10 cellular contexts compared by ENCODE assay signal in the genomic region with DNA sequence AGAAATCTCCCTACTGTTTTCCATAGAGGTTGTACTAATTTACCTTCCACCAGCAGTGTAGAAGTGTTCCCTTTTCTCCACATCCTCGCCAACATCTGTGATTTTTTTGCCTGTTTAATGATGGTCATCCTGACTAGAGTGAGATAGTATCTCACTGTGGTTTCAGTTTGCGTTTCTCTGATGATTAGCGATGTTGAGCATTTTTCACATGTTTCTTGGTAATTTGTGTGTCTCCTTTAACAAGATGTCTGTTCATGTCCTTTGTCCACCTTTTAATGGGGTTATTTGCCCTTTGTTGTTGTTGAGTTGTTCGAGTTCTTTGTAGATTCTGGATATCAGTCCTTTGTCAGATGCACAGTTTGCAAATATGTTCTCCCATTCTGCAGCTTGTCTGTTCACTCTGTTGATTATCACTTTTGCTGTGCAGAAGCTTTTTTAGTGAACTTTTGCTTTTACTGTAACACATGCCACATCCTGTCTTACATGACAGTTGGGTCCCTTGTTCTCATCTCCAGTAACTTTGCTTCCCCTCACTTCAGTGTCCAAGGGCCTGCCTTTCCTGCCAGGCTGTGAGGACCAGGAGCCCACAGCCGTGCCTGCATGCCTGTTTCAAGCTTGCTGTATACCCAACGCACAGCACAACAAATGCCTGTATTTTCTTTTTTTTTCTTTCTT.
DNase-seq lines count a peak whose midpoint lies in the region; ATAC-seq, FAIRE-seq and TF ChIP-seq lines count a peak whose summit lies in the region.
"Had no signal": no experiment of that assay in that cellular context is flagged by ENCODE, and none has a peak within 500 bp of the region (broad histone marks: within the 10 kb centered on the region; RNA-seq: fewer than 3 reads in every experiment).

No MANE protein-coding gene starts in this region.

- no peak for FAIRE-seq in frontal cortex (lab: Jason Lieb, UNC)

- H3K36me3 ChIP-seq in DOHH2 (ENCODE audit: control insufficient read depth, low read length): no peaks in the 10 kb centered on the region
- no peaks in the 10 kb centered on the region for H3K36me3 ChIP-seq in heart right ventricle

- no peaks in the 10 kb centered on the region for H3K36me3 Mint-ChIP-seq in activated naive CD4-positive, alpha-beta T cell treated with anti-CD3 and anti-CD28 coated beads, Interleukin-2, amount 50 U/mL, for 24 hours
- H3K36me3 Mint-ChIP-seq: brain had no signal

- no peaks in the 10 kb centered on the region for H3K27me3 Mint-ChIP-seq in activated naive CD4-positive, alpha-beta T cell treated with anti-CD3 and anti-CD28 coated beads, Interleukin-2, amount 50 U/mL, for 24 hours

- H3K4me1 ChIP-seq in DOHH2 (ENCODE audit: control insufficient read depth, low read length) (peaks cover 39% of the 10 kb centered on the region), heart right ventricle (peaks cover 6 to 45% (median 22%) of the 10 kb centered on the region in 9 donors)

- H3K79me2 ChIP-seq in DOHH2 (ENCODE audit: control insufficient read depth, low read length): no peaks in the 10 kb centered on the region

- no peaks in the 10 kb centered on the region for H3K9me2 ChIP-seq in DOHH2 (replicated peaks; ENCODE audit: control insufficient read depth, low read length)

- no peaks in the 10 kb centered on the region for H4K20me1 ChIP-seq in DOHH2 (ENCODE audit: control insufficient read depth, insufficient read depth, low read depth, low read length)

- 66 to 73% methylated on average over 6 of the region's 6 CpGs for WGBS in heart right ventricle, 2 donors

- H3K27ac ChIP-seq in DOHH2 (ENCODE audit: low read depth, low read length): no peak overlapping the region
- H3K27ac ChIP-seq in heart right ventricle: peak overlapping the region in 1 of 10 donors; percentile 13

- peak overlapping the region; percentile 20 for H3K27ac Mint-ChIP-seq in activated naive CD4-positive, alpha-beta T cell treated with anti-CD3 and anti-CD28 coated beads, Interleukin-2, amount 50 U/mL, for 24 hours

- peaks cover 37% of the 10 kb centered on the region for H3K4me1 Mint-ChIP-seq in activated naive CD4-positive, alpha-beta T cell treated with anti-CD3 and anti-CD28 coated beads, Interleukin-2, amount 50 U/mL, for 24 hours

- no peaks in the 10 kb centered on the region for H3K9me3 Mint-ChIP-seq in activated naive CD4-positive, alpha-beta T cell treated with anti-CD3 and anti-CD28 coated beads, Interleukin-2, amount 50 U/mL, for 24 hours

- TF ChIP-seq CTCF in DOHH2 (IDR thresholded peaks at IDR 0.05; ENCODE audit: low read depth, low read length, poor library complexity, severe bottlenecking): no peak
- no peak for TF ChIP-seq CTCF in GM20000 (IDR thresholded peaks at IDR 0.05; ENCODE audit: extremely low read depth, missing control alignments)
- TF ChIP-seq CTCF in heart right ventricle (IDR thresholded peaks at IDR 0.05): no peak

- H3K9me3 ChIP-seq in DOHH2 (ENCODE audit: control insufficient read depth, insufficient read depth, low read length) (no peaks in the 10 kb centered on the region), heart right ventricle (peaks cover 0 to 7% (median 0%) of the 10 kb centered on the region in 11 donors)

- H3K4me2 ChIP-seq in DOHH2 (ENCODE audit: low read length): peak overlapping the region; percentile 53

- H3K27me3 ChIP-seq in DOHH2 (ENCODE audit: control insufficient read depth, low read length) (peaks cover 21% of the 10 kb centered on the region), heart right ventricle (no peaks in the 10 kb centered on the region)

- H3K4me3 ChIP-seq in DOHH2 (ENCODE audit: low read length): peak overlapping the region; percentile 30
- H3K4me3 ChIP-seq in heart right ventricle: no peak overlapping the region

- H3K4me3 Mint-ChIP-seq in activated naive CD4-positive, alpha-beta T cell treated with anti-CD3 and anti-CD28 coated beads, Interleukin-2, amount 50 U/mL, for 24 hours: peak overlapping the region; percentile 56
- H3K4me3 Mint-ChIP-seq: brain had no signal

- H3F3A ChIP-seq in DOHH2 (ENCODE audit: control insufficient read depth, insufficient read depth): peaks cover 4% of the 10 kb centered on the region

- DNase-seq in GM20000 (ENCODE audit: low spot score): peak; percentile 45
- no peak for DNase-seq in frontal cortex (ENCODE audit: low spot score in 2 of 2)
- no peak for DNase-seq in NK-92 (lab: John Stamatoyannopoulos, UW; ENCODE audit: unreplicated experiment)
- DNase-seq in NCI-H345 treated with DMSO at 0.1 percent for 48 hours (lab: John Stamatoyannopoulos, UW; ENCODE audit: unreplicated experiment): no peak
- no peak for DNase-seq in heart right ventricle
- DNase-seq: NCI-H1436 had no signal

- ATAC-seq in HG03460 (IDR thresholded peaks at IDR 0.05; ENCODE audit: unreplicated experiment) (peak; percentile 65), heart right ventricle (no peak)

- intact Hi-C loops in heart right ventricle (cut with DNase I): no loop called here
